ENCODE assay signal across 8 cellular contexts in the genomic region with DNA sequence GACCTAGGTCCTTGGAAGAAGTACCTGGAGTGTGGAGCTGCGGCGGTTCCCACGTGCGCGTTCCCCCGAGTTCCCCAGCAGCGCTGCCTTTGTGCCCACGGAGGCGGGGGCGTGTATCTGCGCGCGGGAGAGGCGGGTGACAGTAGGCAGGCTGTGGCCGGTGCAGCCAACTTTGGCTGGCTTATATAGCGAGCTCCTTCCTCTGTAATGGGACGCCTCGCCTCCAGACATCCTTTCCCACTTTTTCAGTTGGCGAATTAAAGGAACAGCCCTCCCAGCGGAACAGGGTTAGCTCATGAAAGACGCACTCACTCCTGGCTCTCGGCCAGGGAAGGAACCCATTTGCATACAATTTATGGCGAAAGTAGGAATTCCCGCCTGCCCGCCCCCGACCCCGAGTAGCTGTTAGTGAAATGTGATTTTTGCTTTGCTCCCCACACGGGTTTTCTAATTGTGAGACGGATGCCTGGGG. TPM values are rescaled to one million over a fixed set of nuclear protein-coding genes. Genes with fewer than 3 reads are reported as not detected.
A peak's percentile ranks its signal among the peaks of the same experiment; 100 is the strongest.
DNase-seq lines count a peak whose midpoint lies in the region; ATAC-seq and TF ChIP-seq lines count a peak whose summit lies in the region.

A gene (minus strand): TSS at position 159 of the 472 bp plus-strand sequence. CDS start 27,139 bp downstream, outside the sequence.

- intact Hi-C loops in lower lobe of right lung (cut with DNase I) = no loop called here

- H3K36me3 ChIP-seq in endocrine pancreas (ENCODE audit: control insufficient read depth, insufficient read depth, low read length) (no peaks in the 10 kb centered on the region), lower lobe of right lung (no peaks in the 10 kb centered on the region)

- no peaks in the 10 kb centered on the region for H3K36me3 Mint-ChIP-seq in type B pancreatic cell

- H3K9ac ChIP-seq in endocrine pancreas (ENCODE audit: control insufficient read depth, insufficient read depth, low read length) = peak within 1 kb of the TSS; percentile 21

- peak within 1 kb of the TSS; percentile 71 for H3K27ac ChIP-seq in lower lobe of right lung

- no peaks in the 10 kb centered on the region for H3K9me3 Mint-ChIP-seq in type B pancreatic cell

- TF ChIP-seq CTCF in lower lobe of right lung (IDR thresholded peaks at IDR 0.05) = no peak
- TF ChIP-seq CTCF in type B pancreatic cell (conservative IDR thresholded peaks at IDR 0.05) = no peak

- peak; percentile 84 for DNase-seq in DMS 273 (lab: John Stamatoyannopoulos, UW; ENCODE audit: unreplicated experiment)
- DNase-seq in NCI-H345 treated with DMSO at 0.1 percent for 48 hours (lab: John Stamatoyannopoulos, UW; ENCODE audit: unreplicated experiment) = peak; percentile 26
- DNase-seq in lower lobe of right lung = peak; percentile 58
- DNase-seq in type B pancreatic cell (ENCODE audit: extremely low spot score, unreplicated experiment) = peak; percentile 73
- no peak for DNase-seq in NCI-H2227 (lab: John Stamatoyannopoulos, UW; ENCODE audit: unreplicated experiment)

- H3K9me3 ChIP-seq in endocrine pancreas (ENCODE audit: control insufficient read depth, low read length) (no peaks in the 10 kb centered on the region), lower lobe of right lung (no peaks in the 10 kb centered on the region)

- H3K4me3 ChIP-seq in endocrine pancreas (ENCODE audit: control insufficient read depth, insufficient read depth, low read length) (peak within 1 kb of the TSS; percentile 38), lower lobe of right lung (peak within 1 kb of the TSS; percentile 45)

- peak within 1 kb of the TSS; percentile 61 for H3K27ac Mint-ChIP-seq in type B pancreatic cell

- ATAC-seq in lower lobe of right lung (peak; percentile 65 to 75), HG03280 (IDR thresholded peaks at IDR 0.05; ENCODE audit: unreplicated experiment) (no peak), GM19324 (IDR thresholded peaks at IDR 0.05; ENCODE audit: low FRiP score, unreplicated experiment) (no peak)

- peaks cover 62% of the 10 kb centered on the region for H3K27me3 Mint-ChIP-seq in type B pancreatic cell

- H3K4me3 Mint-ChIP-seq in type B pancreatic cell = peak within 1 kb of the TSS; percentile 86

- H3K27me3 ChIP-seq in endocrine pancreas (ENCODE audit: control insufficient read depth, insufficient read depth, low read length) = peaks cover 19% of the 10 kb centered on the region
- H3K27me3 ChIP-seq in lower lobe of right lung (ENCODE audit: low read depth) = peaks cover 32% of the 10 kb centered on the region

- peaks cover 40% of the 10 kb centered on the region for H3K4me1 Mint-ChIP-seq in type B pancreatic cell (ENCODE audit: unreplicated experiment)

- H3K4me1 ChIP-seq in endocrine pancreas (ENCODE audit: control insufficient read depth, insufficient read depth, low read length) (peaks cover 3% of the 10 kb centered on the region), lower lobe of right lung (peaks cover 19% of the 10 kb centered on the region)

RNA-seq across cellular contexts. Expression of the gene that starts here (rescaled TPM):
- total RNA-seq in lower lobe of right lung (18.5 TPM), type B pancreatic cell (ENCODE audit: low replicate concordance) (16.1 and 95.2 TPM in 2 replicates)

Comparison
In these comparisons a context has a peak if more than half of its experiments do, and no peak if none do; other contexts are left out.
1. ATAC-seq: peak in lower lobe of right lung (2 of 2); none in HG03280 (single experiment) and GM19324 (single experiment).